Comparison of ENCODE assay signal across 1 cellular context in genomic region chr1:53992085-53992874, GRCh38.
TF ChIP-seq lines count a peak whose summit lies in the region.

No MANE protein-coding gene starts in this region.

TF ChIP-seq in HepG2, 621 proteins besides CTCF, POLR2A, EP300 and RAD21 (continued from another document):
- TF ChIP-seq, protein P1, sequence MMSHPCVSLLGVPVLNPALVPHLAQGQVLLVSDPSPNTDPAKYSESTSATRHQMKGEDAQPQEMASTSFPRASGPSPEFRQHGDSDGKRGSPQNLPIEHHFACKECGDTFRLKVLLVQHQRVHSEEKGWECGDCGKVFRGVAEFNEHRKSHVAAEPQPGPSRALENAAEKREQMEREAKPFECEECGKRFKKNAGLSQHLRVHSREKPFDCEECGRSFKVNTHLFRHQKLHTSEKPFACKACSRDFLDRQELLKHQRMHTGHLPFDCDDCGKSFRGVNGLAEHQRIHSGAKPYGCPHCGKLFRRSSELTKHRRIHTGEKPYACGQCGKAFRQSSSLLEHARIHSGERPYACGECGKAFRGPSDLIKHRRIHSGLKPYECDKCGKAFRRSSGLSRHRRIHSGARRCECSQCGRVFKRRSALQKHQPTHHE (CRISPR knock-in tag; IDR thresholded peaks at IDR 0.05; ENCODE audit: borderline replicate concordance) = no peak
- TF ChIP-seq, protein P2, sequence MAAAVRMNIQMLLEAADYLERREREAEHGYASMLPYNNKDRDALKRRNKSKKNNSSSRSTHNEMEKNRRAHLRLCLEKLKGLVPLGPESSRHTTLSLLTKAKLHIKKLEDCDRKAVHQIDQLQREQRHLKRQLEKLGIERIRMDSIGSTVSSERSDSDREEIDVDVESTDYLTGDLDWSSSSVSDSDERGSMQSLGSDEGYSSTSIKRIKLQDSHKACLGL (CRISPR knock-in tag; IDR thresholded peaks at IDR 0.05) = no peak
- TF ChIP-seq ZNF430 (CRISPR knock-in tag; IDR thresholded peaks at IDR 0.05) (no peak), ZNF772 (CRISPR knock-in tag; IDR thresholded peaks at IDR 0.05) (no peak), ZNF749 (CRISPR knock-in tag; IDR thresholded peaks at IDR 0.05; ENCODE audit: borderline replicate concordance) (no peak), SKI (IDR thresholded peaks at IDR 0.05; ENCODE audit: partially characterized antibody) (no peak)
- TF ChIP-seq, protein P3, sequence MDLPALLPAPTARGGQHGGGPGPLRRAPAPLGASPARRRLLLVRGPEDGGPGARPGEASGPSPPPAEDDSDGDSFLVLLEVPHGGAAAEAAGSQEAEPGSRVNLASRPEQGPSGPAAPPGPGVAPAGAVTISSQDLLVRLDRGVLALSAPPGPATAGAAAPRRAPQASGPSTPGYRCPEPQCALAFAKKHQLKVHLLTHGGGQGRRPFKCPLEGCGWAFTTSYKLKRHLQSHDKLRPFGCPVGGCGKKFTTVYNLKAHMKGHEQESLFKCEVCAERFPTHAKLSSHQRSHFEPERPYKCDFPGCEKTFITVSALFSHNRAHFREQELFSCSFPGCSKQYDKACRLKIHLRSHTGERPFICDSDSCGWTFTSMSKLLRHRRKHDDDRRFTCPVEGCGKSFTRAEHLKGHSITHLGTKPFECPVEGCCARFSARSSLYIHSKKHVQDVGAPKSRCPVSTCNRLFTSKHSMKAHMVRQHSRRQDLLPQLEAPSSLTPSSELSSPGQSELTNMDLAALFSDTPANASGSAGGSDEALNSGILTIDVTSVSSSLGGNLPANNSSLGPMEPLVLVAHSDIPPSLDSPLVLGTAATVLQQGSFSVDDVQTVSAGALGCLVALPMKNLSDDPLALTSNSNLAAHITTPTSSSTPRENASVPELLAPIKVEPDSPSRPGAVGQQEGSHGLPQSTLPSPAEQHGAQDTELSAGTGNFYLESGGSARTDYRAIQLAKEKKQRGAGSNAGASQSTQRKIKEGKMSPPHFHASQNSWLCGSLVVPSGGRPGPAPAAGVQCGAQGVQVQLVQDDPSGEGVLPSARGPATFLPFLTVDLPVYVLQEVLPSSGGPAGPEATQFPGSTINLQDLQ (CRISPR knock-in tag; IDR thresholded peaks at IDR 0.05) = no peak
- TF ChIP-seq, protein P4, sequence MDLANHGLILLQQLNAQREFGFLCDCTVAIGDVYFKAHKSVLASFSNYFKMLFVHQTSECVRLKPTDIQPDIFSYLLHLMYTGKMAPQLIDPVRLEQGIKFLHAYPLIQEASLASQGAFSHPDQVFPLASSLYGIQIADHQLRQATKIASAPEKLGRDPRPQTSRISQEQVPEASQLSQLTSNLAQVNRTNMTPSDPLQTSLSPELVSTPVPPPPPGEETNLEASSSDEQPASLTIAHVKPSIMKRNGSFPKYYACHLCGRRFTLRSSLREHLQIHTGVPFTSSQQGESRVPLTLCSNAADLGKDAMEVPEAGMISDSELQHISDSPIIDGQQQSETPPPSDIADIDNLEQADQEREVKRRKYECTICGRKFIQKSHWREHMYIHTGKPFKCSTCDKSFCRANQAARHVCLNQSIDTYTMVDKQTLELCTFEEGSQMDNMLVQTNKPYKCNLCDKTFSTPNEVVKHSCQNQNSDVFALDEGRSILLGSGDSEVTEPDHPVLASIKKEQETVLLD (CRISPR knock-in tag; IDR thresholded peaks at IDR 0.05; ENCODE audit: low read depth) = no peak
- TF ChIP-seq, protein P5, sequence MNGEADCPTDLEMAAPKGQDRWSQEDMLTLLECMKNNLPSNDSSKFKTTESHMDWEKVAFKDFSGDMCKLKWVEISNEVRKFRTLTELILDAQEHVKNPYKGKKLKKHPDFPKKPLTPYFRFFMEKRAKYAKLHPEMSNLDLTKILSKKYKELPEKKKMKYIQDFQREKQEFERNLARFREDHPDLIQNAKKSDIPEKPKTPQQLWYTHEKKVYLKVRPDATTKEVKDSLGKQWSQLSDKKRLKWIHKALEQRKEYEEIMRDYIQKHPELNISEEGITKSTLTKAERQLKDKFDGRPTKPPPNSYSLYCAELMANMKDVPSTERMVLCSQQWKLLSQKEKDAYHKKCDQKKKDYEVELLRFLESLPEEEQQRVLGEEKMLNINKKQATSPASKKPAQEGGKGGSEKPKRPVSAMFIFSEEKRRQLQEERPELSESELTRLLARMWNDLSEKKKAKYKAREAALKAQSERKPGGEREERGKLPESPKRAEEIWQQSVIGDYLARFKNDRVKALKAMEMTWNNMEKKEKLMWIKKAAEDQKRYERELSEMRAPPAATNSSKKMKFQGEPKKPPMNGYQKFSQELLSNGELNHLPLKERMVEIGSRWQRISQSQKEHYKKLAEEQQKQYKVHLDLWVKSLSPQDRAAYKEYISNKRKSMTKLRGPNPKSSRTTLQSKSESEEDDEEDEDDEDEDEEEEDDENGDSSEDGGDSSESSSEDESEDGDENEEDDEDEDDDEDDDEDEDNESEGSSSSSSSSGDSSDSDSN (CRISPR knock-in tag; IDR thresholded peaks at IDR 0.05) = no peak
- TF ChIP-seq, protein P6, sequence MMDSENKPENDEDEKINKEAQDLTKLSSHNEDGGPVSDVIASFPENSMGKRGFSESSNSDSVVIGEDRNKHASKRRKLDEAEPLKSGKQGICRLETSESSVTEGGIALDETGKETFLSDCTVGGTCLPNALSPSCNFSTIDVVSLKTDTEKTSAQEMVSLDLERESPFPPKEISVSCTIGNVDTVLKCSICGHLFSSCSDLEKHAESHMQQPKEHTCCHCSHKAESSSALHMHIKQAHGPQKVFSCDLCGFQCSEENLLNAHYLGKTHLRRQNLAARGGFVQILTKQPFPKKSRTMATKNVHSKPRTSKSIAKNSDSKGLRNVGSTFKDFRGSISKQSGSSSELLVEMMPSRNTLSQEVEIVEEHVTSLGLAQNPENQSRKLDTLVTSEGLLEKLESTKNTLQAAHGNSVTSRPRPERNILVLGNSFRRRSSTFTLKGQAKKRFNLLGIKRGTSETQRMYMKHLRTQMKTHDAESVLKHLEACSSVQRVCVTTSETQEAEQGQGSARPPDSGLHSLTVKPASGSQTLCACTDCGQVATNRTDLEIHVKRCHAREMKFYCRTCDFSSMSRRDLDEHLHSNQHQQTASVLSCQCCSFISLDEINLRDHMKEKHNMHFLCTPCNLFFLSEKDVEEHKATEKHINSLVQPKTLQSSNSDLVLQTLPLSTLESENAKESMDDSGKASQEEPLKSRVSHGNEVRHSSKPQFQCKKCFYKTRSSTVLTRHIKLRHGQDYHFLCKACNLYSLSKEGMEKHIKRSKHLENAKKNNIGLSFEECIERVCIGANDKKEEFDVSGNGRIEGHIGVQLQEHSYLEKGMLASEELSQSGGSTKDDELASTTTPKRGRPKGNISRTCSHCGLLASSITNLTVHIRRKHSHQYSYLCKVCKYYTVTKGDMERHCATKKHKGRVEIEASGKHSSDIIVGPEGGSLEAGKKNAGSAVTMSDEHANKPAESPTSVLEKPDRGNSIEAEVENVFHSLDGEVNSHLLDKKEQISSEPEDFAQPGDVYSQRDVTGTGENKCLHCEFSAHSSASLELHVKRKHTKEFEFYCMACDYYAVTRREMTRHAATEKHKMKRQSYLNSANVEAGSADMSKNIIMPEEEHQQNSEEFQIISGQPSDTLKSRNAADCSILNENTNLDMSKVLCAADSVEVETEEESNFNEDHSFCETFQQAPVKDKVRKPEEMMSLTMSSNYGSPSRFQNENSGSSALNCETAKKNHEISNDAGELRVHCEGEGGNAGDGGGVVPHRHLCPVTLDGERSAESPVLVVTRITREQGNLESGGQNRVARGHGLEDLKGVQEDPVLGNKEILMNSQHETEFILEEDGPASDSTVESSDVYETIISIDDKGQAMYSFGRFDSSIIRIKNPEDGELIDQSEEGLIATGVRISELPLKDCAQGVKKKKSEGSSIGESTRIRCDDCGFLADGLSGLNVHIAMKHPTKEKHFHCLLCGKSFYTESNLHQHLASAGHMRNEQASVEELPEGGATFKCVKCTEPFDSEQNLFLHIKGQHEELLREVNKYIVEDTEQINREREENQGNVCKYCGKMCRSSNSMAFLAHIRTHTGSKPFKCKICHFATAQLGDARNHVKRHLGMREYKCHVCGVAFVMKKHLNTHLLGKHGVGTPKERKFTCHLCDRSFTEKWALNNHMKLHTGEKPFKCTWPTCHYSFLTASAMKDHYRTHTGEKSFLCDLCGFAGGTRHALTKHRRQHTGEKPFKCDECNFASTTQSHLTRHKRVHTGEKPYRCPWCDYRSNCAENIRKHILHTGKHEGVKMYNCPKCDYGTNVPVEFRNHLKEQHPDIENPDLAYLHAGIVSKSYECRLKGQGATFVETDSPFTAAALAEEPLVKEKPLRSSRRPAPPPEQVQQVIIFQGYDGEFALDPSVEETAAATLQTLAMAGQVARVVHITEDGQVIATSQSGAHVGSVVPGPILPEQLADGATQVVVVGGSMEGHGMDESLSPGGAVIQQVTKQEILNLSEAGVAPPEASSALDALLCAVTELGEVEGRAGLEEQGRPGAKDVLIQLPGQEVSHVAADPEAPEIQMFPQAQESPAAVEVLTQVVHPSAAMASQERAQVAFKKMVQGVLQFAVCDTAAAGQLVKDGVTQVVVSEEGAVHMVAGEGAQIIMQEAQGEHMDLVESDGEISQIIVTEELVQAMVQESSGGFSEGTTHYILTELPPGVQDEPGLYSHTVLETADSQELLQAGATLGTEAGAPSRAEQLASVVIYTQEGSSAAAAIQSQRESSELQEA (CRISPR knock-in tag; IDR thresholded peaks at IDR 0.05; ENCODE audit: not compliant biosample characterization) = no peak
TF ChIP-seq in HepG2: peak in this region for 33.
